Comparison of ENCODE assay signal across 9 cellular contexts in genomic region chr3:184636774-184637316, GRCh38.
DNase-seq lines count a peak whose midpoint lies in the region; ATAC-seq and TF ChIP-seq lines count a peak whose summit lies in the region.
"Had no signal": no experiment of that assay in that cellular context is flagged by ENCODE, and none has a peak within 500 bp of the region (broad histone marks: within the 10 kb centered on the region; RNA-seq: fewer than 3 reads in every experiment).

No MANE protein-coding gene starts in this region.

- H3K27me3 Mint-ChIP-seq in stimulated activated naive B cell treated with anti-CD40 and anti-IgM and Interleukin-4, amounts not matched to agents 10 μg/mL and 1 μg/mL and 100 μg/mL, for 72 hours: peaks cover 18 to 20% of the 10 kb centered on the region in 2 donors

- H3K36me3 Mint-ChIP-seq in stimulated activated naive B cell treated with anti-CD40 and anti-IgM and Interleukin-4, amounts not matched to agents 10 μg/mL and 1 μg/mL and 100 μg/mL, for 72 hours: no peaks in the 10 kb centered on the region

- H3K4me3 Mint-ChIP-seq in stimulated activated naive B cell treated with anti-CD40 and anti-IgM and Interleukin-4, amounts not matched to agents 10 μg/mL and 1 μg/mL and 100 μg/mL, for 72 hours: peak overlapping the region in 1 of 2 donors; percentile 3

- H3K9me3 Mint-ChIP-seq in stimulated activated naive B cell treated with anti-CD40 and anti-IgM and Interleukin-4, amounts not matched to agents 10 μg/mL and 1 μg/mL and 100 μg/mL, for 72 hours: no peaks in the 10 kb centered on the region

- peak; percentile 81 to 86 for ATAC-seq in stimulated activated naive B cell treated with anti-CD40 and anti-IgM and Interleukin-4, amounts not matched to agents 10 μg/mL and 1 μg/mL and 100 μg/mL, for 72 hours (replicated peaks)
- no peak for ATAC-seq in HG03139 (IDR thresholded peaks at IDR 0.05; ENCODE audit: unreplicated experiment)
- ATAC-seq in GM21723 (IDR thresholded peaks at IDR 0.05; ENCODE audit: unreplicated experiment): no peak

- peak; percentile 28 for DNase-seq in NCI-H82 (lab: John Stamatoyannopoulos, UW)
- no peak for DNase-seq in NCI-H82 treated with DMSO at 0.1 percent for 48 hours (lab: John Stamatoyannopoulos, UW; ENCODE audit: unreplicated experiment)
- DNase-seq in activated CD4-positive, alpha-beta T cell treated with anti-CD3 and anti-CD28 coated beads, Interleukin-2, amount 50 U/mL, for 48 hours: peak; percentile 53 to 65
- peak; percentile 51 for DNase-seq in fibroblast of the aortic adventitia (ENCODE audit: low read depth)
- peak; percentile 24 for DNase-seq in stimulated activated naive B cell treated with anti-CD40 and anti-IgM and Interleukin-4, amounts not matched to agents 10 μg/mL and 1 μg/mL and 100 μg/mL, for 72 hours
- DNase-seq in cerebellar cortex (ENCODE audit: low spot score): no peak
- DNase-seq: pancreas had no signal

- no peak for TF ChIP-seq CTCF in fibroblast of the aortic adventitia (IDR thresholded peaks at IDR 0.05; ENCODE audit: insufficient read depth, low read length)

- H3K4me1 Mint-ChIP-seq in stimulated activated naive B cell treated with anti-CD40 and anti-IgM and Interleukin-4, amounts not matched to agents 10 μg/mL and 1 μg/mL and 100 μg/mL, for 72 hours: peaks cover 0 to 9% of the 10 kb centered on the region in 2 donors

- H3K27ac Mint-ChIP-seq in stimulated activated naive B cell treated with anti-CD40 and anti-IgM and Interleukin-4, amounts not matched to agents 10 μg/mL and 1 μg/mL and 100 μg/mL, for 72 hours: no peak overlapping the region

- H3K4me3 ChIP-seq in fibroblast of the aortic adventitia (ENCODE audit: low read depth, low read length): no peak overlapping the region
- H3K4me3 ChIP-seq: pancreas had no signal

Comparison
In these comparisons a context has a peak if more than half of its experiments do, and no peak if none do; other contexts are left out.
1. DNase-seq: peak in NCI-H82 (single experiment), activated CD4-positive, alpha-beta T cell treated with anti-CD3 and anti-CD28 coated beads, Interleukin-2, amount 50 U/mL, for 48 hours (2 of 2), fibroblast of the aortic adventitia (single experiment) and stimulated activated naive B cell treated with anti-CD40 and anti-IgM and Interleukin-4, amounts not matched to agents 10 μg/mL and 1 μg/mL and 100 μg/mL, for 72 hours (single experiment); none in NCI-H82 treated with DMSO at 0.1 percent for 48 hours (single experiment) and cerebellar cortex (single experiment).
2. ATAC-seq: peak in stimulated activated naive B cell treated with anti-CD40 and anti-IgM and Interleukin-4, amounts not matched to agents 10 μg/mL and 1 μg/mL and 100 μg/mL, for 72 hours (2 of 2); none in HG03139 (single experiment) and GM21723 (single experiment).